Comparison of ENCODE assay signal across 8 cellular contexts in genomic region chr17:18225562-18226283, GRCh38. TPM values are rescaled to one million over a fixed set of nuclear protein-coding genes. Genes with fewer than 3 reads are reported as not detected.
DNase-seq lines count a peak whose midpoint lies in the region; FAIRE-seq and TF ChIP-seq lines count a peak whose summit lies in the region.

Gene LLGL1 (plus strand): TSS chr17:18225635. CDS start chr17:18225683, 48 bp downstream.

- H3K27ac ChIP-seq in dorsolateral prefrontal cortex (peak within 1 kb of the TSS in 57 of 59 donors; percentile 20 to 100 (median 97)), muscle layer of colon (ENCODE audit: low read depth, low read length) (no peak within 1 kb of the TSS), uterus (peak within 1 kb of the TSS; percentile 82)

- intact Hi-C loops in dorsolateral prefrontal cortex (cut with DNase I) (loop anchor here (1.0 to 5.0 kb wide), 3 partner anchors 39 to 89 kb away; partner anchors contain the start of genes SMCR8 (in 2 of the 2), TOP3A (in 2 of the 2) and ALKBH5 (in 1 of the 2)), uterus (cut with DNase I; ENCODE audit: low total_unique reads) (no loop called here)

- H3K36me3 ChIP-seq in muscle layer of colon (ENCODE audit: insufficient read depth, low read length) (no peaks in the 10 kb centered on the region), uterus (no peaks in the 10 kb centered on the region)

- no peak for FAIRE-seq in H54 (lab: Jason Lieb, UNC)

- H3K4me3 ChIP-seq in GM12875 (ENCODE audit: low read depth, low read length) (peak within 1 kb of the TSS; percentile 56), dorsolateral prefrontal cortex (peak within 1 kb of the TSS; percentile 49 to 91 (median 78)), muscle layer of colon (ENCODE audit: low read depth in 1 of 2, low read length in 2 of 2) (peak within 1 kb of the TSS; percentile 74 to 95), uterus (peak within 1 kb of the TSS; percentile 53)

- TF ChIP-seq POLR2A in H54 (IDR thresholded peaks at IDR 0.05; ENCODE audit: low read depth, low read length) = peak; percentile 70
- peak in 1 of 2 donors; percentile 9 for TF ChIP-seq POLR2A in uterus (IDR thresholded peaks at IDR 0.05)

- TF ChIP-seq CTCF in GM12875 (IDR thresholded peaks at IDR 0.05; ENCODE audit: borderline replicate concordance, insufficient read depth, low read depth, low read length) (no peak), dorsolateral prefrontal cortex (IDR thresholded peaks at IDR 0.05 in 54 of 56, conservative IDR thresholded peaks at IDR 0.05 in 2 of 56; ENCODE audit: low read depth in 1 of 56, partially characterized antibody in 56 of 56) (no peak), uterus (IDR thresholded peaks at IDR 0.05) (no peak)

- H3K9me3 ChIP-seq in muscle layer of colon (ENCODE audit: low read length) (no peaks in the 10 kb centered on the region), uterus (no peaks in the 10 kb centered on the region)

- no peaks in the 10 kb centered on the region for H3K27me3 ChIP-seq in dorsolateral prefrontal cortex
- no peaks in the 10 kb centered on the region for H3K27me3 ChIP-seq in muscle layer of colon (ENCODE audit: control insufficient read depth in 1 of 2, insufficient read depth in 2 of 2, low read length in 2 of 2)
- no peaks in the 10 kb centered on the region for H3K27me3 ChIP-seq in uterus

- DNase-seq in H54 (ENCODE audit: insufficient read length, low spot score) = peak; percentile 73
- no peak for DNase-seq in RPMI7951 (ENCODE audit: low read depth)
- DNase-seq in dorsolateral prefrontal cortex = no peak
- peak in 1 of 2 donors; percentile 52 for DNase-seq in uterus
- DNase-seq in DMS 273 treated with DMSO at 0.1 percent for 48 hours (lab: John Stamatoyannopoulos, UW) = no peak
- DNase-seq in NCI-H1048 (lab: John Stamatoyannopoulos, UW) = no peak

- peak within 1 kb of the TSS; percentile 68 for H3K9ac ChIP-seq in muscle layer of colon (ENCODE audit: low read length)

- H3K4me1 ChIP-seq in muscle layer of colon (ENCODE audit: insufficient read depth, low read length) (peaks cover 16% of the 10 kb centered on the region), uterus (peaks cover 0 to 8% of the 10 kb centered on the region in 2 donors)

RNA-seq across cellular contexts. Expression of gene LLGL1, which starts in this region (rescaled TPM):
- total RNA-seq in RPMI7951 (2014; rRNA removed; shearing (Covaris generic)) = 12.1 and 20.0 TPM in 2 replicates
- 100 to 1,000 TPM in 8 of 120 experiments, 10 to 100 TPM in 112; 30.0 to 174 (median 53.4) TPM for total RNA-seq in dorsolateral prefrontal cortex
- total RNA-seq in uterus = 10 to 100 TPM in 3 of 4 donors, 1 to 10 TPM in 1; 7.6 to 72.0 (median 23.1) TPM
